Comparison of ENCODE assay signal across 20 cellular contexts in genomic region chr10:17905491-17905890, GRCh38. TPM values are rescaled to one million over a fixed set of nuclear protein-coding genes. Genes with fewer than 3 reads are reported as not detected.
"Had no signal": no experiment of that assay in that cellular context is flagged by ENCODE, and none has a peak within 500 bp of the region (broad histone marks: within the 10 kb centered on the region; RNA-seq: fewer than 3 reads in every experiment).

No MANE protein-coding gene starts in this region.

- H3K36me3 ChIP-seq: suprapubic skin had no signal

- H3K4me1 ChIP-seq: suprapubic skin had no signal

- H3K27ac ChIP-seq: epithelial cell of prostate had no signal

- DNase-seq: activated CD4-positive, alpha-beta T cell treated with anti-CD3 and anti-CD28 coated beads, Interleukin-2, amount 10 ng/mL, durations not matched to agents 24 days and 14 days; activated CD4-positive, CD25-positive, alpha-beta regulatory T cell; activated CD8-positive, alpha-beta memory T cell treated with anti-CD3 and anti-CD28 coated beads, Interleukin-2, amount 50 U/mL, for 48 hours; activated CD8-positive, alpha-beta T cell treated with anti-CD3 and anti-CD28 coated beads, Interleukin-2, amount 10 ng/mL, durations not matched to agents 7 days and 5 days; activated gamma-delta T cell; activated T-cell treated with anti-CD3 and anti-CD28 coated beads, Interleukin-2, amount 50 U/mL, for 72 hours; dermis blood vessel endothelial cell; effector memory CD8-positive, alpha-beta T cell; hypothalamus; kidney glomerular epithelial cell; nucleus accumbens; stimulated activated CD4-positive, alpha-beta T cell treated with anti-CD3 and anti-CD28 coated beads, Interleukin-15, amount 100 ng/mL, for 24 hours; stimulated activated CD4-positive, alpha-beta T cell treated with anti-CD3 and anti-CD28 coated beads, Interleukin-4, amount 100 ng/mL, for 24 hours; stimulated activated naive CD8-positive, alpha-beta T cell treated with anti-CD3 and anti-CD28 coated beads, Interleukin-15, Interleukin-2, amounts not matched to agents 100 U/mL and 50 U/mL, for 24 hours; SW 1271 had no signal

- H3K27me3 ChIP-seq: suprapubic skin had no signal

- ATAC-seq: activated CD8-positive, alpha-beta T cell treated with anti-CD3 and anti-CD28 coated beads, Interleukin-2, amount 10 ng/mL, durations not matched to agents 7 days and 5 days; activated naive CD4-positive, alpha-beta T cell treated with anti-CD3 and anti-CD28 coated beads, Interleukin-2, amount 50 U/mL, for 72 hours; activated T-cell treated with anti-CD3 and anti-CD28 coated beads, Interleukin-2, amount 50 U/mL, for 72 hours; effector memory CD8-positive, alpha-beta T cell; stimulated activated naive CD8-positive, alpha-beta T cell treated with anti-CD3 and anti-CD28 coated beads, Interleukin-15, Interleukin-2, amounts not matched to agents 100 U/mL and 50 U/mL, for 24 hours had no signal

- H3K4me3 ChIP-seq: skin epidermis, suprapubic skin had no signal

- H3K9me3 ChIP-seq: suprapubic skin had no signal

RNA-seq across cellular contexts. Expression of gene SLC39A12, which starts 46.2 kb away (rescaled TPM):
- total RNA-seq: activated CD4-positive, alpha-beta T cell treated with anti-CD3 and anti-CD28 coated beads, Interleukin-2, amount 10 ng/mL, durations not matched to agents 24 days and 14 days; activated CD8-positive, alpha-beta T cell treated with anti-CD3 and anti-CD28 coated beads, Interleukin-2, amount 10 ng/mL, durations not matched to agents 7 days and 5 days; activated naive CD4-positive, alpha-beta T cell treated with anti-CD3 and anti-CD28 coated beads, Interleukin-2, amount 50 U/mL, for 72 hours; activated T-cell treated with anti-CD3 and anti-CD28 coated beads, Interleukin-2, amount 50 U/mL, for 72 hours; suprapubic skin; T-helper 2 cell treated with Interferon-gamma antibody and Interleukin-4, amounts not matched to agents 100 ng/mL and 5 ng/mL, for 36 hours had no signal
